ENCODE assay signal across 9 cellular contexts in genomic region chr1:23403038-23403336, GRCh38. TPM values are rescaled to one million over a fixed set of nuclear protein-coding genes. Genes with fewer than 3 reads are reported as not detected.
DNase-seq lines count a peak whose midpoint lies in the region; ATAC-seq and TF ChIP-seq lines count a peak whose summit lies in the region.
"Had no signal": no experiment of that assay in that cellular context is flagged by ENCODE, and none has a peak within 500 bp of the region (broad histone marks: within the 10 kb centered on the region; RNA-seq: fewer than 3 reads in every experiment).

No MANE protein-coding gene starts in this region.

- WGBS in stomach, 5 donors, result 23 to 31% (median 26%) methylated on average over 6 of the region's 6 CpGs

- no peak for TF ChIP-seq EP300 in stomach (IDR thresholded peaks at IDR 0.05)

- peaks cover 25 to 41% (median 38%) of the 10 kb centered on the region in 4 donors for H3K4me1 ChIP-seq in stomach

- peak overlapping the region in 4 of 5 donors; percentile 39 to 84 (median 76) for H3K27ac ChIP-seq in stomach

- peak; percentile 6 for ATAC-seq in left ventricle myocardium superior
- ATAC-seq in HG03520 (IDR thresholded peaks at IDR 0.05; ENCODE audit: unreplicated experiment), result no peak
- ATAC-seq in GM18858 (IDR thresholded peaks at IDR 0.05; ENCODE audit: unreplicated experiment), result no peak
- no peak for ATAC-seq in GM18517 (IDR thresholded peaks at IDR 0.05; ENCODE audit: unreplicated experiment)

- intact Hi-C loops in left ventricle myocardium superior (cut with micrococcal nuclease) (loop anchor here (10.0 kb wide), 1 partner anchor 58 kb away; the partner anchor contains the start of gene HNRNPR), stomach (cut with DNase I; ENCODE audit: low total_unique reads) (no loop called here)

- no peaks in the 10 kb centered on the region for H3K27me3 ChIP-seq in stomach

- DNase-seq in HPDE6-E6E7 (ENCODE audit: extremely low spot score) (peak; percentile 82), UCSD-AML1 (lab: John Stamatoyannopoulos, UW; ENCODE audit: unreplicated experiment) (peak; percentile 30), left ventricle myocardium superior (no peak), stomach (peak; percentile 31)
- no peak for DNase-seq in activated CD4-positive, alpha-beta T cell treated with anti-CD3 and anti-CD28 coated beads, Interleukin-2, amount 50 U/mL, for 4 hours
- DNase-seq: activated T-cell treated with anti-CD3 and anti-CD28 coated beads, Interleukin-2, amount 50 U/mL, for 1 hour had no signal

- H3K9me3 ChIP-seq in stomach, result no peaks in the 10 kb centered on the region

- H3K4me3 ChIP-seq in stomach, result no peak overlapping the region

- no peak for TF ChIP-seq POLR2A in stomach (IDR thresholded peaks at IDR 0.05)

- peaks cover 0 to 27% (median 11%) of the 10 kb centered on the region in 4 donors for H3K36me3 ChIP-seq in stomach

- TF ChIP-seq CTCF in stomach (IDR thresholded peaks at IDR 0.05), result no peak

RNA-seq across cellular contexts. Expression of gene TCEA3, which starts 21.6 kb away (rescaled TPM):
- total RNA-seq in left ventricle myocardium superior (81.0 TPM), stomach (100 to 1,000 TPM in 2 of 5 donors, 10 to 100 TPM in 3; 44.9 to 155 (median 91.1) TPM)
- polyA plus RNA-seq in stomach, result 100 to 1,000 TPM in 1 of 3 donors, 10 to 100 TPM in 2; 44.1 to 133 (median 75.6) TPM

RNA-seq across cellular contexts. Expression of gene ZNF436, which starts 33.4 kb away (rescaled TPM):
- total RNA-seq in left ventricle myocardium superior, result 12.4 TPM
- total RNA-seq in stomach, result 10 to 100 TPM in 3 of 5 donors, 1 to 10 TPM in 2; 7.0 to 29.9 (median 17.1) TPM
- 10 to 100 TPM in 1 of 3 donors, 1 to 10 TPM in 2; 3.1 to 11.4 (median 6.6) TPM for polyA plus RNA-seq in stomach

RNA-seq across cellular contexts. Expression of gene HNRNPR, which starts 58.9 kb away (rescaled TPM):
- total RNA-seq in left ventricle myocardium superior, result 54.9 TPM
- total RNA-seq in stomach, result 100 to 1,000 TPM in 1 of 5 donors, 10 to 100 TPM in 4; 27.8 to 182 (median 41.5) TPM
- polyA plus RNA-seq in stomach, result 10 to 100 TPM; 54.9 to 77.0 (median 58.8) TPM

Comparison
In these comparisons a context has a peak if more than half of its experiments do, and no peak if none do; other contexts are left out.
1. DNase-seq: peak in HPDE6-E6E7 (single experiment), UCSD-AML1 (single experiment) and stomach (single experiment); none in left ventricle myocardium superior (single experiment) and activated CD4-positive, alpha-beta T cell treated with anti-CD3 and anti-CD28 coated beads, Interleukin-2, amount 50 U/mL, for 4 hours (0 of 2).